Comparison of ENCODE assay signal across 23 cellular contexts in genomic region chr17:64689106-64689505, GRCh38.
"Had no signal": no experiment of that assay in that cellular context is flagged by ENCODE, and none has a peak within 500 bp of the region (broad histone marks: within the 10 kb centered on the region; RNA-seq: fewer than 3 reads in every experiment).

No MANE protein-coding gene starts in this region.

- H3K9ac ChIP-seq: neural progenitor cell had no signal

- DNase-seq: activated CD4-positive, alpha-beta memory T cell treated with anti-CD3 and anti-CD28 coated beads, Interleukin-2, amount 10 ng/mL, durations not matched to agents 7 days and 5 days; activated CD4-positive, alpha-beta T cell treated with anti-CD3 and anti-CD28 coated beads, Interleukin-2, amount 10 ng/mL, durations not matched to agents 24 days and 14 days; activated effector memory CD4-positive, alpha-beta T cell treated with Interleukin-2 at 50 U/mL for 16 hours; activated naive CD4-positive, alpha-beta T cell treated with anti-CD3 and anti-CD28 coated beads for 36 hours; activated naive CD8-positive, alpha-beta T cell treated with anti-CD3 and anti-CD28 coated beads, Interleukin-2, amount 10 ng/mL, durations not matched to agents 7 days and 5 days; activated T-cell treated with anti-CD3 and anti-CD28 coated beads, Interleukin-2, amount 50 U/mL, for 72 hours; amniotic stem cell; cerebellar nuclear complex; hippocampal formation; left ventricle myocardium superior; mammary epithelial cell; naive thymus-derived CD8-positive, alpha-beta T cell; small intestine; stimulated activated CD4-positive, alpha-beta T cell treated with anti-CD3 and anti-CD28 coated beads, Interleukin-2, amount 100 ng/mL, for 48 hours; stimulated activated CD8-positive, alpha-beta memory T cell treated with anti-CD3 and anti-CD28 coated beads, Interleukin-4, amount 100 ng/mL, for 48 hours; stimulated activated naive B cell treated with anti-CD40 and anti-IgM and Interleukin-4, amounts not matched to agents 10 μg/mL and 1 μg/mL and 100 μg/mL, for 72 hours; upper lobe of left lung had no signal

- H3K4me3 ChIP-seq: coronary artery, esophagus muscularis mucosa, neural progenitor cell, upper lobe of left lung had no signal

- H3K36me3 ChIP-seq: esophagus muscularis mucosa, neural progenitor cell, upper lobe of left lung had no signal

- H3K27me3 ChIP-seq: esophagus muscularis mucosa, neural progenitor cell, upper lobe of left lung had no signal

- H2AFZ ChIP-seq: neural progenitor cell had no signal

- H3K9me3 ChIP-seq: esophagus muscularis mucosa, upper lobe of left lung had no signal

- H3K27ac ChIP-seq: coronary artery, esophagus muscularis mucosa, neural progenitor cell, upper lobe of left lung, VCaP had no signal

- H3K4me2 ChIP-seq: neural progenitor cell had no signal

- ATAC-seq: activated CD4-positive, CD25-positive, alpha-beta regulatory T cell treated with anti-CD3 and anti-CD28 coated beads, Interleukin-2, amount 50 U/mL, for 24 hours; activated T-cell treated with anti-CD3 and anti-CD28 coated beads, Interleukin-2, amount 50 U/mL, for 72 hours; left ventricle myocardium superior; naive thymus-derived CD8-positive, alpha-beta T cell; sciatic nerve; stimulated activated naive B cell treated with anti-CD40 and anti-IgM and Interleukin-4, amounts not matched to agents 10 μg/mL and 1 μg/mL and 100 μg/mL, for 72 hours had no signal

- H3K4me1 ChIP-seq: neural progenitor cell had no signal
